Comparison of ENCODE assay signal across 1 cellular context in genomic region chr14:85534914-85535313, GRCh38.
TF ChIP-seq lines count a peak whose summit lies in the region.

No MANE protein-coding gene starts in this region.

TF ChIP-seq in SK-N-SH, 30 proteins besides CTCF, POLR2A, EP300 and RAD21 (continued from another document):
- TF ChIP-seq REST (IDR thresholded peaks at IDR 0.05; ENCODE audit: low read depth, low read length) (no peak), FOSL2 (IDR thresholded peaks at IDR 0.05; ENCODE audit: borderline replicate concordance, low read depth) (no peak), FOXM1 (IDR thresholded peaks at IDR 0.05; ENCODE audit: low read depth) (no peak), ZBTB33 (IDR thresholded peaks at IDR 0.05; ENCODE audit: borderline replicate concordance, low read depth) (no peak), MAX (IDR thresholded peaks at IDR 0.05; ENCODE audit: low read depth) (no peak), JUND (IDR thresholded peaks at IDR 0.05) (no peak), CHD2 (IDR thresholded peaks at IDR 0.05; ENCODE audit: low read length, partially characterized antibody) (no peak)
